16 cellular contexts compared by ENCODE assay signal in the genomic region with DNA sequence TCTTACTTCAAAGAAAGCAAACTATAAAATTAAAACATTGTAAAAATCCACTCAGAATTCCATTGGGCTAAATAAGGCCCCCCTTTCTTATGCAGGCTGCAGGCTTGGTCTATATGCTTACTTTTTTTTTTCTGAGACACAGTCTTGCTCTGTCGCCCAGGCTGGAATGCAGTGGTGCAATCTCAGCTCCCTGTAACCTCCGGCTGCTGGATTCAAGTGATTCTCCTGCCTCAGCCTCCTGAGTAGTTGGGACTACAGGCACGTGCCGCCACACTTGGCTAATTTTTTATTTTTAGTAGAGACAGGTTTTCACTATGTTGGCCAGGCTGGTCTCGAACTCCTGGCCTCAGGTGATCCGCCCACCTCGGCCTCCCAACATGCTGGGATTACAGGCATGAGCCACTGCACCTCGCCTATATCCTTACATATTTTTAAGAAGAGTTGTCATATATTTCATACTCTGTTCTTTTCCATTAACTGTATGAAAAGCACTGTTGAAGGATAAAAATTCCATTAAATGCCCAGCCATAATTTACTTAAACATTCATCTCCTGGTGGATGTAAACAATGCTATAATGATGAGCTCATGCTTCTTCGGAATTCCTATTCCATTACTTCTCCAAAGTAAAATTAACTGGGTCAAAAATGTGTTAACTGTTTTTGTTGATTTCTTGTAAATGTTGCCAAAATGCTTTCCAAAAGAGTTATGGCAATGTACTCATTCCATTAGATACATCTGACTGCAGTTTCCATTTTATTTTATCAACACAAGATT. TPM values are rescaled to one million over a fixed set of nuclear protein-coding genes. Genes with fewer than 3 reads are reported as not detected.
DNase-seq lines count a peak whose midpoint lies in the region; TF ChIP-seq lines count a peak whose summit lies in the region.
"Had no signal": no experiment of that assay in that cellular context is flagged by ENCODE, and none has a peak within 500 bp of the region (broad histone marks: within the 10 kb centered on the region; RNA-seq: fewer than 3 reads in every experiment).

No MANE protein-coding gene starts in this region.

- no peaks in the 10 kb centered on the region for H3K9me3 ChIP-seq in OCI-LY1 (ENCODE audit: low read length)
- H3K9me3 ChIP-seq in smooth muscle cell (replicated peaks; ENCODE audit: low read depth) = no peaks in the 10 kb centered on the region
- H3K9me3 ChIP-seq in BE2C = no peaks in the 10 kb centered on the region
- H3K9me3 ChIP-seq: adrenal gland, BLaER1 had no signal

- H3K9me2 ChIP-seq in OCI-LY1 (ENCODE audit: low read depth, low read length) = no peaks in the 10 kb centered on the region

- H3K27me3 ChIP-seq in OCI-LY1 (ENCODE audit: insufficient read depth, low read length) (no peaks in the 10 kb centered on the region), smooth muscle cell (ENCODE audit: low read depth) (no peaks in the 10 kb centered on the region), BE2C (no peaks in the 10 kb centered on the region)
- H3K27me3 ChIP-seq: adrenal gland, BLaER1 had no signal

- H3F3A ChIP-seq in OCI-LY1 (ENCODE audit: insufficient read depth, low read length) (peaks cover 30% of the 10 kb centered on the region), smooth muscle cell (ENCODE audit: low read depth) (peaks cover 17% of the 10 kb centered on the region)

- H3K4me2 ChIP-seq in OCI-LY1 (ENCODE audit: low read length) (peak overlapping the region; percentile 50; the same call in 1 of the 2 replicates), smooth muscle cell (no peak overlapping the region)
- H3K4me2 ChIP-seq: PC-9 had no signal

- H3K4me1 ChIP-seq in OCI-LY1 (ENCODE audit: insufficient read depth, low read length, severe bottlenecking) = peaks cover 91% of the 10 kb centered on the region
- H3K4me1 ChIP-seq in smooth muscle cell (ENCODE audit: low read depth) = peaks cover 10% of the 10 kb centered on the region
- no peaks in the 10 kb centered on the region for H3K4me1 ChIP-seq in BE2C

- H3K27ac ChIP-seq in OCI-LY1 (ENCODE audit: low read depth, low read length, poor library complexity, severe bottlenecking) (peak overlapping the region; percentile 80), smooth muscle cell (ENCODE audit: low read depth) (peak overlapping the region; percentile 2)
- H3K27ac ChIP-seq: adrenal gland, BLaER1, PC-9 had no signal

- H3K36me3 ChIP-seq in OCI-LY1 (ENCODE audit: insufficient read depth, low read length) (peaks cover 54% of the 10 kb centered on the region), smooth muscle cell (ENCODE audit: low read depth) (peaks cover 15% of the 10 kb centered on the region), BE2C (peaks cover 9% of the 10 kb centered on the region)

- DNase-seq in ELR (ENCODE audit: low read depth) (peak; percentile 59), fibroblast of gingiva (ENCODE audit: low read depth) (peak; percentile 30), smooth muscle cell (lab: John Stamatoyannopoulos, UW; ENCODE audit: unreplicated experiment) (no peak), HK-2 (ENCODE audit: unreplicated experiment) (no peak), BE2C (no peak), NCI-H1694 (lab: John Stamatoyannopoulos, UW) (no peak)
- no peak for DNase-seq in stimulated activated CD4-positive, alpha-beta T cell treated with anti-CD3 and anti-CD28 coated beads, Interleukin-15, amount 100 ng/mL, for 24 hours
- DNase-seq: activated CD4-positive, alpha-beta memory T cell treated with anti-CD3 and anti-CD28 coated beads for 36 hours; MV-4-11; NCI-H2081; NCI-H526; PC-9; right cardiac atrium had no signal

- H3K9ac ChIP-seq in OCI-LY1 (ENCODE audit: low read length) (no peak overlapping the region), smooth muscle cell (ENCODE audit: low read depth) (no peak overlapping the region)
- H3K9ac ChIP-seq: BLaER1 had no signal

- 92% methylated on average over 9 of the region's 9 CpGs for WGBS in smooth muscle cell (ENCODE audit: low lambda C conversion rate)

- H3K79me2 ChIP-seq in OCI-LY1 (ENCODE audit: insufficient read depth, low read length) = no peaks in the 10 kb centered on the region
- H3K79me2 ChIP-seq in smooth muscle cell (ENCODE audit: low read depth) = peaks cover 3% of the 10 kb centered on the region

- H4K20me1 ChIP-seq in OCI-LY1 (ENCODE audit: insufficient read depth, low read length) (no peaks in the 10 kb centered on the region), smooth muscle cell (ENCODE audit: low read depth) (peaks cover 92% of the 10 kb centered on the region)

- H3K4me3 ChIP-seq in OCI-LY1 (ENCODE audit: low read depth, low read length, poor library complexity, severe bottlenecking) (no peak overlapping the region), smooth muscle cell (no peak overlapping the region), BE2C (ENCODE audit: low read depth, low read length) (no peak overlapping the region)
- H3K4me3 ChIP-seq: adrenal gland, BLaER1, PC-9 had no signal

- H2AFZ ChIP-seq in OCI-LY1 (ENCODE audit: low read length) = no peak overlapping the region
- no peak overlapping the region for H2AFZ ChIP-seq in smooth muscle cell (ENCODE audit: low read depth)
- H2AFZ ChIP-seq: PC-9 had no signal

- TF ChIP-seq CTCF in OCI-LY1 (IDR thresholded peaks at IDR 0.05; ENCODE audit: low read length) (no peak), smooth muscle cell (IDR thresholded peaks at IDR 0.05; ENCODE audit: borderline replicate concordance, insufficient read depth, poor library complexity, severe bottlenecking) (no peak), BE2C (IDR thresholded peaks at IDR 0.05; ENCODE audit: low read depth, low read length) (no peak)

RNA-seq across cellular contexts. Expression of a gene that starts 17.8 kb away (rescaled TPM):
- 6.4 and 8.2 TPM in 2 replicates for total RNA-seq in smooth muscle cell
- polyA plus RNA-seq in smooth muscle cell = 10.1 and 10.9 TPM in 2 replicates
- polyA plus RNA-seq in BE2C (2012; ENCODE audit: insufficient read depth, insufficient read length, low read depth) = 10.0 TPM

RNA-seq across cellular contexts. Expression of a gene that starts 56.6 kb away (rescaled TPM):
- total RNA-seq in smooth muscle cell = 30.8 and 31.1 TPM in 2 replicates
- polyA plus RNA-seq in smooth muscle cell = 27.3 and 27.9 TPM in 2 replicates
- 20.2 TPM for polyA plus RNA-seq in BE2C (2012; ENCODE audit: insufficient read depth, insufficient read length, low read depth)

Comparison
In these comparisons a context has a peak if more than half of its experiments do, and no peak if none do; other contexts are left out.
1. DNase-seq: peak in ELR (single experiment) and fibroblast of gingiva (single experiment); none in smooth muscle cell (single experiment), HK-2 (single experiment), BE2C (single experiment), NCI-H1694 (single experiment) and stimulated activated CD4-positive, alpha-beta T cell treated with anti-CD3 and anti-CD28 coated beads, Interleukin-15, amount 100 ng/mL, for 24 hours (single experiment).